ENCODE assay signal across 28 cellular contexts in genomic region chr2:236489895-236490404, GRCh38.
"Had no signal": no experiment of that assay in that cellular context is flagged by ENCODE, and none has a peak within 500 bp of the region (broad histone marks: within the 10 kb centered on the region; RNA-seq: fewer than 3 reads in every experiment).

No MANE protein-coding gene starts in this region.

- H3K9me3 ChIP-seq: colonic mucosa, esophagus muscularis mucosa, esophagus squamous epithelium, gastrocnemius medialis, gastroesophageal sphincter, heart left ventricle, heart right ventricle had no signal

- H3K4me1 Mint-ChIP-seq: endodermal cell had no signal

- H3K27me3 Mint-ChIP-seq: dendritic cell treated with granulocyte-macrophage colony-stimulating factor and Interleukin-4, amounts not matched to agents 40 ng/mL and 50 ng/mL, for 4 days had no signal

- H3K4me3 Mint-ChIP-seq: dendritic cell treated with granulocyte-macrophage colony-stimulating factor and Interleukin-4, amounts not matched to agents 40 ng/mL and 50 ng/mL, for 4 days; effector memory CD8-positive, alpha-beta T cell; endodermal cell had no signal

- H3K27me3 ChIP-seq: colonic mucosa, esophagus muscularis mucosa, esophagus squamous epithelium, foreskin keratinocyte, gastrocnemius medialis, gastroesophageal sphincter, heart left ventricle, heart right ventricle had no signal

- ATAC-seq: effector memory CD8-positive, alpha-beta T cell; esophagus mucosa; foreskin keratinocyte; gastrocnemius medialis; gastroesophageal sphincter; heart left ventricle; heart right ventricle had no signal

- DNase-seq: colonic mucosa; cortex of kidney; dermis blood vessel endothelial cell; dorsolateral prefrontal cortex; effector CD4-positive, alpha-beta T cell; effector CD8-positive, alpha-beta T cell; effector memory CD4-positive, alpha-beta T cell; effector memory CD8-positive, alpha-beta T cell; endodermal cell; erythroblast; esophagus squamous epithelium; foreskin fibroblast; foreskin keratinocyte; foreskin melanocyte; gastrocnemius medialis; glutamatergic neuron; heart left ventricle; heart right ventricle had no signal

- H3K36me3 ChIP-seq: colonic mucosa, esophagus muscularis mucosa, esophagus squamous epithelium, gastrocnemius medialis, gastroesophageal sphincter, heart left ventricle, heart right ventricle had no signal

- H3K27ac Mint-ChIP-seq: dendritic cell treated with granulocyte-macrophage colony-stimulating factor and Interleukin-4, amounts not matched to agents 40 ng/mL and 50 ng/mL, for 4 days; effector memory CD8-positive, alpha-beta T cell; endodermal cell had no signal

- FAIRE-seq: colon, endometrium, endothelial cell of umbilical vein, frontal cortex had no signal

- H3K27ac ChIP-seq: colonic mucosa, coronary artery, dorsolateral prefrontal cortex, epithelial cell of prostate, esophagus muscularis mucosa, esophagus squamous epithelium, foreskin keratinocyte, gastrocnemius medialis, gastroesophageal sphincter, heart left ventricle, heart right ventricle had no signal

- H3K4me1 ChIP-seq: colonic mucosa, esophagus muscularis mucosa, esophagus squamous epithelium, foreskin keratinocyte, gastrocnemius medialis, gastroesophageal sphincter, heart left ventricle, heart right ventricle had no signal

- H3K4me3 ChIP-seq: colonic mucosa, coronary artery, dorsolateral prefrontal cortex, esophagus muscularis mucosa, esophagus squamous epithelium, gastrocnemius medialis, gastroesophageal sphincter, heart left ventricle, heart right ventricle had no signal

- H3K9me3 Mint-ChIP-seq: dendritic cell treated with granulocyte-macrophage colony-stimulating factor and Interleukin-4, amounts not matched to agents 40 ng/mL and 50 ng/mL, for 4 days; effector memory CD8-positive, alpha-beta T cell; endodermal cell had no signal
